Comparison of ENCODE assay signal across 20 cellular contexts in genomic region chr12:24894869-24895268, GRCh38. TPM values are rescaled to one million over a fixed set of nuclear protein-coding genes. Genes with fewer than 3 reads are reported as not detected.
DNase-seq lines count a peak whose midpoint lies in the region; FAIRE-seq and TF ChIP-seq lines count a peak whose summit lies in the region.
"Had no signal": no experiment of that assay in that cellular context is flagged by ENCODE, and none has a peak within 500 bp of the region (broad histone marks: within the 10 kb centered on the region; RNA-seq: fewer than 3 reads in every experiment).

No MANE protein-coding gene starts in this region.

- H3K4me1 ChIP-seq in Loucy (ENCODE audit: insufficient read depth, low read length, poor library complexity, severe bottlenecking) (peaks cover 26% of the 10 kb centered on the region), endothelial cell of umbilical vein (ENCODE audit: control insufficient read depth, extremely low read depth, insufficient read depth, low read length) (peaks cover 64% of the 10 kb centered on the region), mesodermal cell (ENCODE audit: control insufficient read depth, insufficient read depth, low read length, poor library complexity, severe bottlenecking) (peaks cover 14% of the 10 kb centered on the region)

- 85 to 90% methylated on average over 2 to 3 of the region's 3 CpGs for WGBS in mesodermal cell (ENCODE audit: insufficient coverage in 2 of 2), 2 experiments

- H3K27ac ChIP-seq in endothelial cell of umbilical vein (ENCODE audit: insufficient read depth, low read depth, low read length) (peak overlapping the region; percentile 88), mesodermal cell (ENCODE audit: low read depth, low read length, severe bottlenecking) (peak overlapping the region; percentile 41)

- H3K79me2 ChIP-seq in Loucy (ENCODE audit: insufficient read depth, low read length) (peaks cover 76% of the 10 kb centered on the region), endothelial cell of umbilical vein (ENCODE audit: control insufficient read depth, insufficient read depth, low read length) (peaks cover 62% of the 10 kb centered on the region)

- intact Hi-C loops in endothelial cell of umbilical vein (cut with micrococcal nuclease): loop anchor here (1.0 kb wide), 1 partner anchor 54 kb away; the partner anchor contains the start of gene BCAT1

- no TSS peak for BruUV-seq in endothelial cell of umbilical vein (replicated peaks; lab: Mats Ljungman, UMichigan)

- peak; percentile 81 for FAIRE-seq in endothelial cell of umbilical vein (lab: Jason Lieb, UNC)
- no peak for FAIRE-seq in urothelium cell line (lab: Jason Lieb, UNC)
- FAIRE-seq: A204.1, HTR-8/SVneo had no signal

- CTCF ChIA-PET in endothelial cell of umbilical vein (lab: Charles Lee): interaction anchor here (1.1 to 1.9 kb wide), 7 partner anchors 9 to 43 kb away, joined by 3 to 12 read pairs (median 5); no protein-coding TSS in a partner anchor

- H3K9me3 ChIP-seq in Loucy (ENCODE audit: insufficient read depth, low read depth, low read length) (no peaks in the 10 kb centered on the region), endothelial cell of umbilical vein (replicated peaks; ENCODE audit: control insufficient read depth, insufficient read depth, low read length) (no peaks in the 10 kb centered on the region), mesodermal cell (ENCODE audit: control insufficient read depth, low read length) (no peaks in the 10 kb centered on the region)
- H3K9me3 ChIP-seq: BE2C, HAP-1 had no signal

- H3K36me3 ChIP-seq in Loucy (ENCODE audit: insufficient read depth, low read length) (peaks cover 56% of the 10 kb centered on the region; the same call in 1 of the 2 replicates), endothelial cell of umbilical vein (ENCODE audit: control insufficient read depth in 2 of 2, extremely low read depth in 1 of 2, insufficient read depth in 2 of 2, low read length in 2 of 2) (peaks cover 3 to 4% of the 10 kb centered on the region in 2 experiments), mesodermal cell (ENCODE audit: control insufficient read depth, insufficient read depth, low read length) (peaks cover 75% of the 10 kb centered on the region)

- DNase-seq in endothelial cell of umbilical vein (ENCODE audit: low read depth, low spot score): peak; percentile 89
- peak; percentile 24 for DNase-seq in renal cortical epithelial cell (ENCODE audit: low read depth)
- no peak for DNase-seq in stimulated activated CD4-positive, alpha-beta T cell treated with anti-CD3 and anti-CD28 coated beads, Interleukin-4, amount 100 ng/mL, for 4 hours
- DNase-seq in urothelium cell line (ENCODE audit: low spot score): no peak
- DNase-seq in NCI-H2107 (lab: John Stamatoyannopoulos, UW): no peak
- DNase-seq: BE2C; Calu3; CD4-positive, CD25-positive, alpha-beta regulatory T cell; GF-D8; NCI-H1417 treated with DMSO at 0.1 percent for 48 hours; NCI-H187 treated with DMSO at 0.1 percent for 48 hours; NCI-H226; NCI-H524 treated with DMSO at 0.1 percent for 48 hours; PC-3; RPMI8226 had no signal

- H3K4me3 ChIP-seq in Loucy (ENCODE audit: low read length, poor library complexity, severe bottlenecking): no peak overlapping the region
- H3K4me3 ChIP-seq in endothelial cell of umbilical vein (replicated peaks in 1 of 3; ENCODE audit: insufficient read depth in 1 of 3, low read depth in 1 of 3, low read length in 3 of 3): peak overlapping the region in 1 of 3 experiments; percentile 10
- no peak overlapping the region for H3K4me3 ChIP-seq in mesodermal cell (ENCODE audit: extremely low read depth, insufficient read depth, low read length, poor library complexity, severe bottlenecking)
- H3K4me3 ChIP-seq: HAP-1 had no signal

- H3K9me2 ChIP-seq in Loucy (replicated peaks; ENCODE audit: low read depth, low read length): no peaks in the 10 kb centered on the region

- no peaks in the 10 kb centered on the region for H3F3A ChIP-seq in Loucy (ENCODE audit: low read depth)

- H3K27me3 ChIP-seq in Loucy (ENCODE audit: insufficient read depth, low read length, poor library complexity, severe bottlenecking): no peaks in the 10 kb centered on the region
- no peaks in the 10 kb centered on the region for H3K27me3 ChIP-seq in endothelial cell of umbilical vein (ENCODE audit: control insufficient read depth in 2 of 2, insufficient read depth in 2 of 2, low read length in 2 of 2)
- H3K27me3 ChIP-seq: BE2C had no signal

- H3K4me2 ChIP-seq in Loucy (ENCODE audit: low read depth, low read length, poor library complexity, severe bottlenecking) (peak overlapping the region; percentile 2), endothelial cell of umbilical vein (ENCODE audit: insufficient read depth, low read length) (peak overlapping the region; percentile 76)

- no peak overlapping the region for H2AFZ ChIP-seq in Loucy (ENCODE audit: low read length)
- H2AFZ ChIP-seq in endothelial cell of umbilical vein (ENCODE audit: low read depth, low read length): no peak overlapping the region

- POLR2A ChIA-PET in endothelial cell of umbilical vein (lab: Charles Lee): interaction anchor here (1.5 kb wide), 1 partner anchor 52 kb away, joined by 4 read pairs; no protein-coding TSS in a partner anchor

- H3K9me1 ChIP-seq in endothelial cell of umbilical vein (replicated peaks; ENCODE audit: control insufficient read depth, extremely low read depth, insufficient read depth, low read length): no peaks in the 10 kb centered on the region

- dilution Hi-C loops in endothelial cell of umbilical vein (cut with MboI; ENCODE audit: extremely low pct_ligation_motif_present, low sequenced_read_pairs): no loop called here

- H3K9ac ChIP-seq in Loucy (ENCODE audit: low read depth, low read length, poor library complexity, severe bottlenecking): no peak overlapping the region
- H3K9ac ChIP-seq in endothelial cell of umbilical vein (replicated peaks; ENCODE audit: extremely low read depth, insufficient read depth, low read length): peak overlapping the region; percentile 70

- no peak for TF ChIP-seq POLR2A in endothelial cell of umbilical vein (IDR thresholded peaks at IDR 0.05; ENCODE audit: low read depth, low read length)

- peaks cover 10% of the 10 kb centered on the region for H4K20me1 ChIP-seq in Loucy (ENCODE audit: insufficient read depth, low read length, poor library complexity, severe bottlenecking)
- no peaks in the 10 kb centered on the region for H4K20me1 ChIP-seq in endothelial cell of umbilical vein (replicated peaks; ENCODE audit: control insufficient read depth, extremely low read depth, insufficient read depth, low read length)

- TF ChIP-seq CTCF in Loucy (conservative IDR thresholded peaks at IDR 0.05; ENCODE audit: low read length) (no peak), endothelial cell of umbilical vein (IDR thresholded peaks at IDR 0.05; ENCODE audit: extremely low read depth in 1 of 2, insufficient read depth in 1 of 2, low read depth in 1 of 2, low read length in 2 of 2) (no peak)

TF ChIP-seq in endothelial cell of umbilical vein, 7 proteins besides CTCF, POLR2A, EP300 and RAD21:
- TF ChIP-seq POLR2AphosphoS5 (IDR thresholded peaks at IDR 0.05; ENCODE audit: insufficient read depth, low read depth, low read length): peak; percentile 30
- peak; percentile 1 for TF ChIP-seq FOS (IDR thresholded peaks at IDR 0.05; ENCODE audit: borderline replicate concordance, insufficient read depth, low read length)
- no peak for TF ChIP-seq EZH2 (IDR thresholded peaks at IDR 0.05; ENCODE audit: borderline replicate concordance, low read depth, low read length, severe bottlenecking)
- peak; percentile 75 for TF ChIP-seq GATA2 (IDR thresholded peaks at IDR 0.05; ENCODE audit: insufficient read depth, insufficient read length, low read depth, low read length)

RNA-seq across cellular contexts. Expression of gene BCAT1, which starts 54.0 kb away (rescaled TPM):
- total RNA-seq in endothelial cell of umbilical vein (267 and 296 TPM in 2 replicates), renal cortical epithelial cell (22.6 and 27.8 TPM in 2 replicates)
- 13.5 and 21.6 TPM in 2 replicates for polyA plus RNA-seq in endothelial cell of umbilical vein
- 24.8 and 26.2 TPM in 2 replicates for polyA plus RNA-seq in endothelial cell of umbilical vein (2011; cell fraction: cytosol; rRNA removed)
- polyA plus RNA-seq in endothelial cell of umbilical vein (2011; cell fraction: nucleus; rRNA removed): 32.4 and 41.5 TPM in 2 replicates
- polyA plus RNA-seq in endothelial cell of umbilical vein (2012): 88.2 and 130 TPM in 2 replicates
- polyA minus RNA-seq in endothelial cell of umbilical vein: 112 and 113 TPM in 2 replicates
- polyA minus RNA-seq in endothelial cell of umbilical vein (2011; cell fraction: cytosol; rRNA and poly(A)+ RNA removed): not detected
- polyA minus RNA-seq in endothelial cell of umbilical vein (2011; cell fraction: nucleus; rRNA and poly(A)+ RNA removed): 87.1 and 122 TPM in 2 replicates
- 106 TPM for polyA plus RNA-seq in mesodermal cell (2013, experiment 1 of 2)
- 101 TPM for polyA plus RNA-seq in mesodermal cell (2013, experiment 2 of 2)
- total RNA-seq: PC-3 had no signal

Comparison
In these comparisons a context has a peak if more than half of its experiments do, and no peak if none do; other contexts are left out.
1. DNase-seq: peak in endothelial cell of umbilical vein (single experiment) and renal cortical epithelial cell (single experiment); none in stimulated activated CD4-positive, alpha-beta T cell treated with anti-CD3 and anti-CD28 coated beads, Interleukin-4, amount 100 ng/mL, for 4 hours (0 of 2), urothelium cell line (single experiment) and NCI-H2107 (single experiment).